Comparison of ENCODE assay signal across 16 cellular contexts in genomic region chr14:105478624-105479305, GRCh38. TPM values are rescaled to one million over a fixed set of nuclear protein-coding genes. Genes with fewer than 3 reads are reported as not detected.
DNase-seq lines count a peak whose midpoint lies in the region; ATAC-seq and TF ChIP-seq lines count a peak whose summit lies in the region.
"Had no signal": no experiment of that assay in that cellular context is flagged by ENCODE, and none has a peak within 500 bp of the region (broad histone marks: within the 10 kb centered on the region; RNA-seq: fewer than 3 reads in every experiment).

No MANE protein-coding gene starts in this region.

- H3K27ac ChIP-seq in iPS DF 6.9 (ENCODE audit: low read length) (no peak overlapping the region), testis (no peak overlapping the region)

- DNase-seq in stimulated activated naive CD4-positive, alpha-beta T cell (lab: John Stamatoyannopoulos, UW) = peak in 5 of 6 experiments; percentile 14 to 62 (median 47)
- no peak for DNase-seq in stimulated activated naive CD4-positive, alpha-beta T cell treated with Interleukin-2 at 50 U/mL for 16 hours (lab: John Stamatoyannopoulos, UW)
- DNase-seq in WTC11 (ENCODE audit: low spot score) (no peak), iPS DF 6.9 (ENCODE audit: low read depth, low spot score) (no peak), testis (no peak), HUDEP-2 (lab: John Stamatoyannopoulos, UW; ENCODE audit: unreplicated experiment in 76 of 76) (no peak), ACHN (no peak)
- DNase-seq in NK-92 treated with Interleukin-12 subunit alpha and Interleukin-12 subunit beta, amount 100 ng/mL, for 24 hours (lab: John Stamatoyannopoulos, UW) = no peak
- DNase-seq: activated CD4-positive, alpha-beta T cell treated with anti-CD3 and anti-CD28 coated beads, Interleukin-2, amount 50 U/mL, for 4 hours; activated naive CD4-positive, alpha-beta T cell treated with anti-CD3 and anti-CD28 coated beads, Interleukin-2, amount 10 ng/mL, durations not matched to agents 7 days and 5 days; KG1; NCI-H2029; NCI-H345; nucleus accumbens had no signal

- in situ Hi-C loops in ACHN (cut with HindIII; ENCODE audit: low pct_ligation_motif_present, low pct_unique_long_range_greater_than_20kb, low sequenced_read_pairs) = no loop called here

- H3K27me3 ChIP-seq in iPS DF 6.9 (ENCODE audit: control insufficient read depth, insufficient read depth, low read length) (peaks cover 27% of the 10 kb centered on the region), testis (peaks cover 3% of the 10 kb centered on the region)

- no peaks in the 10 kb centered on the region for H3K36me3 Mint-ChIP-seq in WTC11

- TF ChIP-seq CTCF in WTC11 (IDR thresholded peaks at IDR 0.05) = no peak
- TF ChIP-seq CTCF in testis (IDR thresholded peaks at IDR 0.05) = no peak

- peaks cover 26% of the 10 kb centered on the region for H3K4me1 ChIP-seq in iPS DF 6.9 (ENCODE audit: control insufficient read depth, insufficient read depth, low read length)
- H3K4me1 ChIP-seq in testis = peaks cover 54% of the 10 kb centered on the region

- intact Hi-C loops in testis (cut with DNase I; ENCODE audit: low total_unique reads) = no loop called here

- POLR2A ChIA-PET in WTC11 (lab: Charles Lee) = no interaction called here

- H3K4me3 Mint-ChIP-seq in WTC11 = peak overlapping the region; percentile 50; the same call in 1 of the 2 replicates
- H3K4me3 Mint-ChIP-seq: activated naive CD4-positive, alpha-beta T cell treated with anti-CD3 and anti-CD28 coated beads, Interleukin-2, amount 10 ng/mL, durations not matched to agents 7 days and 5 days had no signal

- TF ChIP-seq POLR2A in testis (IDR thresholded peaks at IDR 0.05) = no peak

- peaks cover 21% of the 10 kb centered on the region for H3K4me1 Mint-ChIP-seq in WTC11

- no peak for ATAC-seq in WTC11
- ATAC-seq: left lobe of liver, SK-N-SH treated with all-trans-retinoic acid at 6 μM for 48 hours had no signal

- no peaks in the 10 kb centered on the region for H3K9me3 Mint-ChIP-seq in WTC11
- H3K9me3 Mint-ChIP-seq: activated naive CD4-positive, alpha-beta T cell treated with anti-CD3 and anti-CD28 coated beads, Interleukin-2, amount 10 ng/mL, durations not matched to agents 7 days and 5 days had no signal

- H3K27me3 Mint-ChIP-seq in WTC11 (ENCODE audit: low read depth) = peaks cover 73% of the 10 kb centered on the region

- no peaks in the 10 kb centered on the region; the same call in 1 of the 2 replicates for H3K36me3 ChIP-seq in iPS DF 6.9 (ENCODE audit: control insufficient read depth, insufficient read depth, low read length)
- no peaks in the 10 kb centered on the region for H3K36me3 ChIP-seq in testis (ENCODE audit: low read depth, missing control alignments)

- H3K9me3 ChIP-seq in iPS DF 6.9 (ENCODE audit: control insufficient read depth, insufficient read depth, low read length) (no peaks in the 10 kb centered on the region), testis (no peaks in the 10 kb centered on the region)

- H3K27ac Mint-ChIP-seq in WTC11 = no peak overlapping the region
- H3K27ac Mint-ChIP-seq: activated naive CD4-positive, alpha-beta T cell treated with anti-CD3 and anti-CD28 coated beads, Interleukin-2, amount 10 ng/mL, durations not matched to agents 7 days and 5 days had no signal

- no CpG with 5 or more reads among the region's 66 CpGs for WGBS in iPS DF 6.9 (ENCODE audit: insufficient coverage, insufficient read length)
- 42% methylated on average over 57 of the region's 66 CpGs; no CpG with 5 or more reads in 1 of the 2 donors for WGBS in testis, 2 donors

- CTCF ChIA-PET in WTC11 (lab: Charles Lee) = interaction anchor here (0.7 to 1.8 kb wide), 5 partner anchors 9 to 310 kb away, joined by 4 to 17 read pairs (median 8); partner anchors contain the start of gene JAG2

- peak overlapping the region; percentile 13; the same call in 1 of the 2 replicates for H3K4me3 ChIP-seq in iPS DF 6.9 (ENCODE audit: low read length)
- peak overlapping the region in 1 of 2 donors; percentile 6 for H3K4me3 ChIP-seq in testis

TF ChIP-seq in WTC11, 78 proteins besides CTCF, POLR2A, EP300 and RAD21 (continues in another document):
- no peak for TF ChIP-seq TCF7 (CRISPR knock-in tag; IDR thresholded peaks at IDR 0.05; ENCODE audit: low read depth)
- no peak for TF ChIP-seq ESRRA (CRISPR knock-in tag; IDR thresholded peaks at IDR 0.05; ENCODE audit: borderline replicate concordance)
- no peak for TF ChIP-seq ZNF425 (CRISPR knock-in tag; conservative IDR thresholded peaks at IDR 0.05)
- no peak for TF ChIP-seq IRF2 (CRISPR knock-in tag; IDR thresholded peaks at IDR 0.05; ENCODE audit: borderline replicate concordance, low read depth)
- no peak for TF ChIP-seq GTF2I (CRISPR knock-in tag; conservative IDR thresholded peaks at IDR 0.05)
- no peak for TF ChIP-seq AR (CRISPR knock-in tag; IDR thresholded peaks at IDR 0.05)
- TF ChIP-seq MAX (CRISPR knock-in tag; IDR thresholded peaks at IDR 0.05) = no peak
- no peak for TF ChIP-seq NR3C1 (CRISPR knock-in tag; conservative IDR thresholded peaks at IDR 0.05; ENCODE audit: low read depth)
- no peak for TF ChIP-seq ZSCAN18 (CRISPR knock-in tag; IDR thresholded peaks at IDR 0.05)
- no peak for TF ChIP-seq ZNF232 (CRISPR knock-in tag; IDR thresholded peaks at IDR 0.05)
- no peak for TF ChIP-seq NR2C2 (CRISPR knock-in tag; IDR thresholded peaks at IDR 0.05)
- TF ChIP-seq HMGA2 (CRISPR knock-in tag; IDR thresholded peaks at IDR 0.05) = no peak

RNA-seq across cellular contexts. Expression of gene CRIP2, which starts 4.1 kb away (rescaled TPM):
- total RNA-seq in WTC11 (2021) (4.6 to 5.4 TPM (median 5.0 TPM) in 3 replicates), testis (100 to 1,000 TPM; 114 to 159 TPM)
- 121 TPM for polyA plus RNA-seq in testis (ENCODE audit: insufficient read depth, low read depth, low replicate concordance)

RNA-seq across cellular contexts. Expression of gene CRIP1, which starts 7.9 kb away (rescaled TPM):
- total RNA-seq in WTC11 (2021) (4.8 to 9.0 TPM (median 5.8 TPM) in 3 replicates), testis (1 to 10 TPM; 3.0 to 4.4 TPM)
- polyA plus RNA-seq in testis (ENCODE audit: insufficient read depth, low read depth, low replicate concordance) = 154 TPM

RNA-seq across cellular contexts. Expression of gene TEDC1, which starts 12.3 kb away (rescaled TPM):
- total RNA-seq in WTC11 (2021) = 16.4 to 17.9 TPM (median 16.7 TPM) in 3 replicates
- total RNA-seq in testis = 10 to 100 TPM; 16.4 to 16.7 TPM
- 8.8 TPM for polyA plus RNA-seq in testis (ENCODE audit: insufficient read depth, low read depth, low replicate concordance)

RNA-seq across cellular contexts. Expression of gene TMEM121, which starts 47.6 kb away (rescaled TPM):
- 0.81 to 1.9 TPM (median 1.5 TPM) in 3 replicates for total RNA-seq in WTC11 (2021)
- 1 to 10 TPM; 3.7 to 4.8 TPM for total RNA-seq in testis
- 1.4 TPM for polyA plus RNA-seq in testis (ENCODE audit: insufficient read depth, low read depth, low replicate concordance)

RNA-seq across cellular contexts. Expression of gene MTA1, which starts 59.1 kb away (rescaled TPM):
- total RNA-seq in WTC11 (2021) (248 to 279 TPM (median 251 TPM) in 3 replicates), testis (100 to 1,000 TPM; 118 to 120 TPM)
- 135 TPM for polyA plus RNA-seq in testis (ENCODE audit: insufficient read depth, low read depth, low replicate concordance)

Comparison
In these comparisons a context has a peak if more than half of its experiments do, and no peak if none do; other contexts are left out.
1. DNase-seq: peak in stimulated activated naive CD4-positive, alpha-beta T cell (5 of 6); none in stimulated activated naive CD4-positive, alpha-beta T cell treated with Interleukin-2 at 50 U/mL for 16 hours (single experiment), WTC11 (single experiment), iPS DF 6.9 (single experiment), NK-92 treated with Interleukin-12 subunit alpha and Interleukin-12 subunit beta, amount 100 ng/mL, for 24 hours (single experiment), testis (single experiment), HUDEP-2 (0 of 76) and ACHN (single experiment).
2. RNA of gene CRIP2, which starts 4.1 kb away (total RNA-seq): 114 to 159 TPM in testis; 4.6 to 5.4 TPM in WTC11; every median in the first group is over 10 times any median in the second.